1 cellular context compared by ENCODE assay signal in the genomic region with DNA sequence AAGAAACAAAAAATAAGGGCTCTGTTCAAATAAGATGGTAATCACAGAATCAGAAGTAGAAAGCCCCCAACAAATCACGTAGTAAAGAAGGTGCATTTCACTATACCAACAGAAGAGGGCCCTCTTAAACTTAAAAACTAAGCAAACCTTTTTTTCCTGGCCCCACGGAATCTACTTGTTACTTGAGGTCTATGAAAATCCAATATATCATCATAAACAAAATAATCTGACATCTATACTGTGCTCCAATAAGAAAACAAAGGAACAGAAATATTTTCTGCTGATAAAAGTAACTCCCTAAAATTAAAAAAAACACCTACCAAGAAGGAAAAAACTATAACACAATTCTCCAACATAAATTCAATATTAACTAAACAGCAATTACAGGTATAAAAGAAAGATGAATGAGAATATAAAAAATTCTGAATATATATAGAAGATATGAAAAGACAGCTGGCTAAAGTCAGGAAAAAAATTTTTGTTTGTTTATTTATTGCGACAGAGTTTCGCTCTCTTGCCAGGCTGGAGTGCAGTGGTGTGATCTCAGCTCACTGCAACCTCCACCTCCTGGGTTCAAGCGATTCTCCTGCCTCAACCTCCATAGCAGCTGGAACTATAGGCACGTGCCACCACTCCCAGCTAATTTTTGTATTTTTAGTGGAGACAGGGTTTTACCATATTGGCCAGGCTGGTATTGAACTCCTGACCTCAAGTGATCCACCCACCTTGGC.
TF ChIP-seq lines count a peak whose summit lies in the region.

No MANE protein-coding gene starts in this region.

TF ChIP-seq in K562, 482 proteins besides CTCF, POLR2A, EP300 and RAD21 (continued from another document and continues in another):
- TF ChIP-seq, protein P1, sequence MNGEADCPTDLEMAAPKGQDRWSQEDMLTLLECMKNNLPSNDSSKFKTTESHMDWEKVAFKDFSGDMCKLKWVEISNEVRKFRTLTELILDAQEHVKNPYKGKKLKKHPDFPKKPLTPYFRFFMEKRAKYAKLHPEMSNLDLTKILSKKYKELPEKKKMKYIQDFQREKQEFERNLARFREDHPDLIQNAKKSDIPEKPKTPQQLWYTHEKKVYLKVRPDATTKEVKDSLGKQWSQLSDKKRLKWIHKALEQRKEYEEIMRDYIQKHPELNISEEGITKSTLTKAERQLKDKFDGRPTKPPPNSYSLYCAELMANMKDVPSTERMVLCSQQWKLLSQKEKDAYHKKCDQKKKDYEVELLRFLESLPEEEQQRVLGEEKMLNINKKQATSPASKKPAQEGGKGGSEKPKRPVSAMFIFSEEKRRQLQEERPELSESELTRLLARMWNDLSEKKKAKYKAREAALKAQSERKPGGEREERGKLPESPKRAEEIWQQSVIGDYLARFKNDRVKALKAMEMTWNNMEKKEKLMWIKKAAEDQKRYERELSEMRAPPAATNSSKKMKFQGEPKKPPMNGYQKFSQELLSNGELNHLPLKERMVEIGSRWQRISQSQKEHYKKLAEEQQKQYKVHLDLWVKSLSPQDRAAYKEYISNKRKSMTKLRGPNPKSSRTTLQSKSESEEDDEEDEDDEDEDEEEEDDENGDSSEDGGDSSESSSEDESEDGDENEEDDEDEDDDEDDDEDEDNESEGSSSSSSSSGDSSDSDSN (IDR thresholded peaks at IDR 0.05; ENCODE audit: borderline replicate concordance in 1 of 2, low read depth in 2 of 2, low read length in 2 of 2): no peak
- TF ChIP-seq DNMT1 (IDR thresholded peaks at IDR 0.05) (no peak), SMC3 (conservative IDR thresholded peaks at IDR 0.05; ENCODE audit: insufficient read depth, low read depth, low read length) (peak; percentile 63; the same call in 1 of the 2 replicates), ZNF212 (CRISPR knock-in tag; IDR thresholded peaks at IDR 0.05) (no peak), ZNF586 (CRISPR knock-in tag; conservative IDR thresholded peaks at IDR 0.05) (no peak), ZNF384 (IDR thresholded peaks at IDR 0.05; ENCODE audit: low read depth, low read length) (peak; percentile 72), HNRNPK (IDR thresholded peaks at IDR 0.05; ENCODE audit: low read depth, low read length, poor library complexity, severe bottlenecking) (no peak), GATA2 (CRISPR knock-in tag; IDR thresholded peaks at IDR 0.05) (no peak), THRAP3 (IDR thresholded peaks at IDR 0.05; ENCODE audit: borderline replicate concordance) (0 out of 2 replicates have a peak, but pooled peaks have one; percentile 12), HNRNPUL1 (IDR thresholded peaks at IDR 0.05; ENCODE audit: low read length) (no peak), JUN (IDR thresholded peaks at IDR 0.05; ENCODE audit: borderline replicate concordance, low read depth, low read length) (no peak), JUN (CRISPR knock-in tag; IDR thresholded peaks at IDR 0.05; ENCODE audit: borderline replicate concordance) (no peak), SIX5 (IDR thresholded peaks at IDR 0.05; ENCODE audit: borderline replicate concordance in 1 of 2, insufficient read depth in 1 of 2, low read depth in 1 of 2, low read length in 2 of 2) (no peak), ZZZ3 (IDR thresholded peaks at IDR 0.05) (0 out of 2 replicates have a peak, but pooled peaks have one; percentile 28), HLTF (IDR thresholded peaks at IDR 0.05) (0 out of 2 replicates have a peak, but pooled peaks have one; percentile 41), NELFE (IDR thresholded peaks at IDR 0.05; ENCODE audit: insufficient read depth, insufficient read length) (no peak), NCOA1 (IDR thresholded peaks at IDR 0.05; ENCODE audit: low read depth) (no peak), ARHGAP35 (IDR thresholded peaks at IDR 0.05; ENCODE audit: partially characterized antibody) (no peak), NCOR1 (IDR thresholded peaks at IDR 0.05) (no peak), SREBF2 (CRISPR knock-in tag; IDR thresholded peaks at IDR 0.05) (no peak)
- TF ChIP-seq, protein P2, sequence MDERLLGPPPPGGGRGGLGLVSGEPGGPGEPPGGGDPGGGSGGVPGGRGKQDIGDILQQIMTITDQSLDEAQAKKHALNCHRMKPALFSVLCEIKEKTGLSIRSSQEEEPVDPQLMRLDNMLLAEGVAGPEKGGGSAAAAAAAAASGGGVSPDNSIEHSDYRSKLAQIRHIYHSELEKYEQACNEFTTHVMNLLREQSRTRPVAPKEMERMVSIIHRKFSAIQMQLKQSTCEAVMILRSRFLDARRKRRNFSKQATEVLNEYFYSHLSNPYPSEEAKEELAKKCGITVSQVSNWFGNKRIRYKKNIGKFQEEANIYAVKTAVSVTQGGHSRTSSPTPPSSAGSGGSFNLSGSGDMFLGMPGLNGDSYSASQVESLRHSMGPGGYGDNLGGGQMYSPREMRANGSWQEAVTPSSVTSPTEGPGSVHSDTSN (CRISPR knock-in tag; IDR thresholded peaks at IDR 0.05; ENCODE audit: low read depth): no peak
- TF ChIP-seq, protein P2 (tag; conservative IDR thresholded peaks at IDR 0.05; ENCODE audit: low read depth): peak; percentile 59
- TF ChIP-seq, protein P3, sequence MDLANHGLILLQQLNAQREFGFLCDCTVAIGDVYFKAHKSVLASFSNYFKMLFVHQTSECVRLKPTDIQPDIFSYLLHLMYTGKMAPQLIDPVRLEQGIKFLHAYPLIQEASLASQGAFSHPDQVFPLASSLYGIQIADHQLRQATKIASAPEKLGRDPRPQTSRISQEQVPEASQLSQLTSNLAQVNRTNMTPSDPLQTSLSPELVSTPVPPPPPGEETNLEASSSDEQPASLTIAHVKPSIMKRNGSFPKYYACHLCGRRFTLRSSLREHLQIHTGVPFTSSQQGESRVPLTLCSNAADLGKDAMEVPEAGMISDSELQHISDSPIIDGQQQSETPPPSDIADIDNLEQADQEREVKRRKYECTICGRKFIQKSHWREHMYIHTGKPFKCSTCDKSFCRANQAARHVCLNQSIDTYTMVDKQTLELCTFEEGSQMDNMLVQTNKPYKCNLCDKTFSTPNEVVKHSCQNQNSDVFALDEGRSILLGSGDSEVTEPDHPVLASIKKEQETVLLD (IDR thresholded peaks at IDR 0.05): no peak
- TF ChIP-seq, protein P4, sequence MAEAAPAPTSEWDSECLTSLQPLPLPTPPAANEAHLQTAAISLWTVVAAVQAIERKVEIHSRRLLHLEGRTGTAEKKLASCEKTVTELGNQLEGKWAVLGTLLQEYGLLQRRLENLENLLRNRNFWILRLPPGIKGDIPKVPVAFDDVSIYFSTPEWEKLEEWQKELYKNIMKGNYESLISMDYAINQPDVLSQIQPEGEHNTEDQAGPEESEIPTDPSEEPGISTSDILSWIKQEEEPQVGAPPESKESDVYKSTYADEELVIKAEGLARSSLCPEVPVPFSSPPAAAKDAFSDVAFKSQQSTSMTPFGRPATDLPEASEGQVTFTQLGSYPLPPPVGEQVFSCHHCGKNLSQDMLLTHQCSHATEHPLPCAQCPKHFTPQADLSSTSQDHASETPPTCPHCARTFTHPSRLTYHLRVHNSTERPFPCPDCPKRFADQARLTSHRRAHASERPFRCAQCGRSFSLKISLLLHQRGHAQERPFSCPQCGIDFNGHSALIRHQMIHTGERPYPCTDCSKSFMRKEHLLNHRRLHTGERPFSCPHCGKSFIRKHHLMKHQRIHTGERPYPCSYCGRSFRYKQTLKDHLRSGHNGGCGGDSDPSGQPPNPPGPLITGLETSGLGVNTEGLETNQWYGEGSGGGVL (CRISPR knock-in tag; IDR thresholded peaks at IDR 0.05): no peak
- TF ChIP-seq, protein P5, sequence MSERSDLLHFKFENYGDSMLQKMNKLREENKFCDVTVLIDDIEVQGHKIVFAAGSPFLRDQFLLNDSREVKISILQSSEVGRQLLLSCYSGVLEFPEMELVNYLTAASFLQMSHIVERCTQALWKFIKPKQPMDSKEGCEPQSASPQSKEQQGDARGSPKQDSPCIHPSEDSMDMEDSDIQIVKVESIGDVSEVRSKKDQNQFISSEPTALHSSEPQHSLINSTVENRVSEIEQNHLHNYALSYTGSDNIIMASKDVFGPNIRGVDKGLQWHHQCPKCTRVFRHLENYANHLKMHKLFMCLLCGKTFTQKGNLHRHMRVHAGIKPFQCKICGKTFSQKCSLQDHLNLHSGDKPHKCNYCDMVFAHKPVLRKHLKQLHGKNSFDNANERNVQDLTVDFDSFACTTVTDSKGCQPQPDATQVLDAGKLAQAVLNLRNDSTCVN (CRISPR knock-in tag; IDR thresholded peaks at IDR 0.05): no peak
- TF ChIP-seq, protein P6, sequence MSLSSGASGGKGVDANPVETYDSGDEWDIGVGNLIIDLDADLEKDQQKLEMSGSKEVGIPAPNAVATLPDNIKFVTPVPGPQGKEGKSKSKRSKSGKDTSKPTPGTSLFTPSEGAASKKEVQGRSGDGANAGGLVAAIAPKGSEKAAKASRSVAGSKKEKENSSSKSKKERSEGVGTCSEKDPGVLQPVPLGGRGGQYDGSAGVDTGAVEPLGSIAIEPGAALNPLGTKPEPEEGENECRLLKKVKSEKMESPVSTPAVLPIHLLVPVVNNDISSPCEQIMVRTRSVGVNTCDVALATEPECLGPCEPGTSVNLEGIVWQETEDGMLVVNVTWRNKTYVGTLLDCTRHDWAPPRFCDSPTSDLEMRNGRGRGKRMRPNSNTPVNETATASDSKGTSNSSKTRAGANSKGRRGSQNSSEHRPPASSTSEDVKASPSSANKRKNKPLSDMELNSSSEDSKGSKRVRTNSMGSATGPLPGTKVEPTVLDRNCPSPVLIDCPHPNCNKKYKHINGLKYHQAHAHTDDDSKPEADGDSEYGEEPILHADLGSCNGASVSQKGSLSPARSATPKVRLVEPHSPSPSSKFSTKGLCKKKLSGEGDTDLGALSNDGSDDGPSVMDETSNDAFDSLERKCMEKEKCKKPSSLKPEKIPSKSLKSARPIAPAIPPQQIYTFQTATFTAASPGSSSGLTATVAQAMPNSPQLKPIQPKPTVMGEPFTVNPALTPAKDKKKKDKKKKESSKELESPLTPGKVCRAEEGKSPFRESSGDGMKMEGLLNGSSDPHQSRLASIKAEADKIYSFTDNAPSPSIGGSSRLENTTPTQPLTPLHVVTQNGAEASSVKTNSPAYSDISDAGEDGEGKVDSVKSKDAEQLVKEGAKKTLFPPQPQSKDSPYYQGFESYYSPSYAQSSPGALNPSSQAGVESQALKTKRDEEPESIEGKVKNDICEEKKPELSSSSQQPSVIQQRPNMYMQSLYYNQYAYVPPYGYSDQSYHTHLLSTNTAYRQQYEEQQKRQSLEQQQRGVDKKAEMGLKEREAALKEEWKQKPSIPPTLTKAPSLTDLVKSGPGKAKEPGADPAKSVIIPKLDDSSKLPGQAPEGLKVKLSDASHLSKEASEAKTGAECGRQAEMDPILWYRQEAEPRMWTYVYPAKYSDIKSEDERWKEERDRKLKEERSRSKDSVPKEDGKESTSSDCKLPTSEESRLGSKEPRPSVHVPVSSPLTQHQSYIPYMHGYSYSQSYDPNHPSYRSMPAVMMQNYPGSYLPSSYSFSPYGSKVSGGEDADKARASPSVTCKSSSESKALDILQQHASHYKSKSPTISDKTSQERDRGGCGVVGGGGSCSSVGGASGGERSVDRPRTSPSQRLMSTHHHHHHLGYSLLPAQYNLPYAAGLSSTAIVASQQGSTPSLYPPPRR (CRISPR knock-in tag; IDR thresholded peaks at IDR 0.05; ENCODE audit: borderline replicate concordance): no peak
- TF ChIP-seq, protein P7, sequence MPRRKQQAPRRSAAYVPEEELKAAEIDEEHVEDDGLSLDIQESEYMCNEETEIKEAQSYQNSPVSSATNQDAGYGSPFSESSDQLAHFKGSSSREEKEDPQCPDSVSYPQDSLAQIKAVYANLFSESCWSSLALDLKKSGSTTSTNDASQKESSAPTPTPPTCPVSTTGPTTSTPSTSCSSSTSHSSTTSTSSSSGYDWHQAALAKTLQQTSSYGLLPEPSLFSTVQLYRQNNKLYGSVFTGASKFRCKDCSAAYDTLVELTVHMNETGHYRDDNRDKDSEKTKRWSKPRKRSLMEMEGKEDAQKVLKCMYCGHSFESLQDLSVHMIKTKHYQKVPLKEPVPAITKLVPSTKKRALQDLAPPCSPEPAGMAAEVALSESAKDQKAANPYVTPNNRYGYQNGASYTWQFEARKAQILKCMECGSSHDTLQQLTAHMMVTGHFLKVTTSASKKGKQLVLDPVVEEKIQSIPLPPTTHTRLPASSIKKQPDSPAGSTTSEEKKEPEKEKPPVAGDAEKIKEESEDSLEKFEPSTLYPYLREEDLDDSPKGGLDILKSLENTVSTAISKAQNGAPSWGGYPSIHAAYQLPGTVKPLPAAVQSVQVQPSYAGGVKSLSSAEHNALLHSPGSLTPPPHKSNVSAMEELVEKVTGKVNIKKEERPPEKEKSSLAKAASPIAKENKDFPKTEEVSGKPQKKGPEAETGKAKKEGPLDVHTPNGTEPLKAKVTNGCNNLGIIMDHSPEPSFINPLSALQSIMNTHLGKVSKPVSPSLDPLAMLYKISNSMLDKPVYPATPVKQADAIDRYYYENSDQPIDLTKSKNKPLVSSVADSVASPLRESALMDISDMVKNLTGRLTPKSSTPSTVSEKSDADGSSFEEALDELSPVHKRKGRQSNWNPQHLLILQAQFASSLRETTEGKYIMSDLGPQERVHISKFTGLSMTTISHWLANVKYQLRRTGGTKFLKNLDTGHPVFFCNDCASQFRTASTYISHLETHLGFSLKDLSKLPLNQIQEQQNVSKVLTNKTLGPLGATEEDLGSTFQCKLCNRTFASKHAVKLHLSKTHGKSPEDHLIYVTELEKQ (CRISPR knock-in tag; IDR thresholded peaks at IDR 0.05): no peak
- TF ChIP-seq, protein P8, sequence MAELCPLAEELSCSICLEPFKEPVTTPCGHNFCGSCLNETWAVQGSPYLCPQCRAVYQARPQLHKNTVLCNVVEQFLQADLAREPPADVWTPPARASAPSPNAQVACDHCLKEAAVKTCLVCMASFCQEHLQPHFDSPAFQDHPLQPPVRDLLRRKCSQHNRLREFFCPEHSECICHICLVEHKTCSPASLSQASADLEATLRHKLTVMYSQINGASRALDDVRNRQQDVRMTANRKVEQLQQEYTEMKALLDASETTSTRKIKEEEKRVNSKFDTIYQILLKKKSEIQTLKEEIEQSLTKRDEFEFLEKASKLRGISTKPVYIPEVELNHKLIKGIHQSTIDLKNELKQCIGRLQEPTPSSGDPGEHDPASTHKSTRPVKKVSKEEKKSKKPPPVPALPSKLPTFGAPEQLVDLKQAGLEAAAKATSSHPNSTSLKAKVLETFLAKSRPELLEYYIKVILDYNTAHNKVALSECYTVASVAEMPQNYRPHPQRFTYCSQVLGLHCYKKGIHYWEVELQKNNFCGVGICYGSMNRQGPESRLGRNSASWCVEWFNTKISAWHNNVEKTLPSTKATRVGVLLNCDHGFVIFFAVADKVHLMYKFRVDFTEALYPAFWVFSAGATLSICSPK (IDR thresholded peaks at IDR 0.05; ENCODE audit: borderline replicate concordance): no peak
